In genomic region chr16:3745751-3746355, GRCh38 we compare ENCODE assay signal across 1 cellular context.
TF ChIP-seq lines count a peak whose summit lies in the region.

No MANE protein-coding gene starts in this region.

TF ChIP-seq in HepG2, 621 proteins besides CTCF, POLR2A, EP300 and RAD21:
- TF ChIP-seq E2F5 (CRISPR knock-in tag; conservative IDR thresholded peaks at IDR 0.05) (no peak), ZBTB20 (CRISPR knock-in tag; IDR thresholded peaks at IDR 0.05; ENCODE audit: borderline replicate concordance, low read depth) (no peak), ZNF207 (IDR thresholded peaks at IDR 0.05; ENCODE audit: borderline replicate concordance) (no peak), ZNF75D (CRISPR knock-in tag; IDR thresholded peaks at IDR 0.05; ENCODE audit: borderline replicate concordance) (no peak), NONO (IDR thresholded peaks at IDR 0.05) (no peak), NONO (CRISPR knock-in tag; conservative IDR thresholded peaks at IDR 0.05) (no peak), JUND (CRISPR knock-in tag; IDR thresholded peaks at IDR 0.05) (no peak), ZNF232 (CRISPR knock-in tag; IDR thresholded peaks at IDR 0.05; ENCODE audit: borderline replicate concordance) (no peak), FOXK1 (CRISPR knock-in tag; IDR thresholded peaks at IDR 0.05; ENCODE audit: borderline replicate concordance, low read depth) (no peak), ATAD3A (CRISPR knock-in tag; IDR thresholded peaks at IDR 0.05) (no peak), ZNF792 (CRISPR knock-in tag; IDR thresholded peaks at IDR 0.05) (no peak), RBFOX2 (IDR thresholded peaks at IDR 0.05; ENCODE audit: low read depth, low read length) (no peak), SOX5 (CRISPR knock-in tag; IDR thresholded peaks at IDR 0.05; ENCODE audit: borderline replicate concordance) (no peak)
- TF ChIP-seq, protein P1, sequence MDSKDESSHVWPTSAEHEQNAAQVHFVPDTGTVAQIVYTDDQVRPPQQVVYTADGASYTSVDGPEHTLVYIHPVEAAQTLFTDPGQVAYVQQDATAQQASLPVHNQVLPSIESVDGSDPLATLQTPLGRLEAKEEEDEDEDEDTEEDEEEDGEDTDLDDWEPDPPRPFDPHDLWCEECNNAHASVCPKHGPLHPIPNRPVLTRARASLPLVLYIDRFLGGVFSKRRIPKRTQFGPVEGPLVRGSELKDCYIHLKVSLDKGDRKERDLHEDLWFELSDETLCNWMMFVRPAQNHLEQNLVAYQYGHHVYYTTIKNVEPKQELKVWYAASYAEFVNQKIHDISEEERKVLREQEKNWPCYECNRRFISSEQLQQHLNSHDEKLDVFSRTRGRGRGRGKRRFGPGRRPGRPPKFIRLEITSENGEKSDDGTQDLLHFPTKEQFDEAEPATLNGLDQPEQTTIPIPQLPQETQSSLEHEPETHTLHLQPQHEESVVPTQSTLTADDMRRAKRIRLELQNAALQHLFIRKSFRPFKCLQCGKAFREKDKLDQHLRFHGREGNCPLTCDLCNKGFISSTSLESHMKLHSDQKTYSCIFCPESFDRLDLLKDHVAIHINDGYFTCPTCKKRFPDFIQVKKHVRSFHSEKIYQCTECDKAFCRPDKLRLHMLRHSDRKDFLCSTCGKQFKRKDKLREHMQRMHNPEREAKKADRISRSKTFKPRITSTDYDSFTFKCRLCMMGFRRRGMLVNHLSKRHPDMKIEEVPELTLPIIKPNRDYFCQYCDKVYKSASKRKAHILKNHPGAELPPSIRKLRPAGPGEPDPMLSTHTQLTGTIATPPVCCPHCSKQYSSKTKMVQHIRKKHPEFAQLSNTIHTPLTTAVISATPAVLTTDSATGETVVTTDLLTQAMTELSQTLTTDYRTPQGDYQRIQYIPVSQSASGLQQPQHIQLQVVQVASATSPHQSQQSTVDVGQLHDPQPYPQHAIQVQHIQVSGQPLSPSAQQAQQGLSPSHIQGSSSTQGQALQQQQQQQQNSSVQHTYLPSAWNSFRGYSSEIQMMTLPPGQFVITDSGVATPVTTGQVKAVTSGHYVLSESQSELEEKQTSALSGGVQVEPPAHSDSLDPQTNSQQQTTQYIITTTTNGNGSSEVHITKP (CRISPR knock-in tag; IDR thresholded peaks at IDR 0.05; ENCODE audit: low read depth), result no peak
- TF ChIP-seq, protein P2, sequence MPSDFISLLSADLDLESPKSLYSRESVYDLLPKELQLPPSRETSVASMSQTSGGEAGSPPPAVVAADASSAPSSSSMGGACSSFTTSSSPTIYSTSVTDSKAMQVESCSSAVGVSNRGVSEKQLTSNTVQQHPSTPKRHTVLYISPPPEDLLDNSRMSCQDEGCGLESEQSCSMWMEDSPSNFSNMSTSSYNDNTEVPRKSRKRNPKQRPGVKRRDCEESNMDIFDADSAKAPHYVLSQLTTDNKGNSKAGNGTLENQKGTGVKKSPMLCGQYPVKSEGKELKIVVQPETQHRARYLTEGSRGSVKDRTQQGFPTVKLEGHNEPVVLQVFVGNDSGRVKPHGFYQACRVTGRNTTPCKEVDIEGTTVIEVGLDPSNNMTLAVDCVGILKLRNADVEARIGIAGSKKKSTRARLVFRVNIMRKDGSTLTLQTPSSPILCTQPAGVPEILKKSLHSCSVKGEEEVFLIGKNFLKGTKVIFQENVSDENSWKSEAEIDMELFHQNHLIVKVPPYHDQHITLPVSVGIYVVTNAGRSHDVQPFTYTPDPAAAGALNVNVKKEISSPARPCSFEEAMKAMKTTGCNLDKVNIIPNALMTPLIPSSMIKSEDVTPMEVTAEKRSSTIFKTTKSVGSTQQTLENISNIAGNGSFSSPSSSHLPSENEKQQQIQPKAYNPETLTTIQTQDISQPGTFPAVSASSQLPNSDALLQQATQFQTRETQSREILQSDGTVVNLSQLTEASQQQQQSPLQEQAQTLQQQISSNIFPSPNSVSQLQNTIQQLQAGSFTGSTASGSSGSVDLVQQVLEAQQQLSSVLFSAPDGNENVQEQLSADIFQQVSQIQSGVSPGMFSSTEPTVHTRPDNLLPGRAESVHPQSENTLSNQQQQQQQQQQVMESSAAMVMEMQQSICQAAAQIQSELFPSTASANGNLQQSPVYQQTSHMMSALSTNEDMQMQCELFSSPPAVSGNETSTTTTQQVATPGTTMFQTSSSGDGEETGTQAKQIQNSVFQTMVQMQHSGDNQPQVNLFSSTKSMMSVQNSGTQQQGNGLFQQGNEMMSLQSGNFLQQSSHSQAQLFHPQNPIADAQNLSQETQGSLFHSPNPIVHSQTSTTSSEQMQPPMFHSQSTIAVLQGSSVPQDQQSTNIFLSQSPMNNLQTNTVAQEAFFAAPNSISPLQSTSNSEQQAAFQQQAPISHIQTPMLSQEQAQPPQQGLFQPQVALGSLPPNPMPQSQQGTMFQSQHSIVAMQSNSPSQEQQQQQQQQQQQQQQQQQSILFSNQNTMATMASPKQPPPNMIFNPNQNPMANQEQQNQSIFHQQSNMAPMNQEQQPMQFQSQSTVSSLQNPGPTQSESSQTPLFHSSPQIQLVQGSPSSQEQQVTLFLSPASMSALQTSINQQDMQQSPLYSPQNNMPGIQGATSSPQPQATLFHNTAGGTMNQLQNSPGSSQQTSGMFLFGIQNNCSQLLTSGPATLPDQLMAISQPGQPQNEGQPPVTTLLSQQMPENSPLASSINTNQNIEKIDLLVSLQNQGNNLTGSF (CRISPR knock-in tag; IDR thresholded peaks at IDR 0.05), result no peak
- TF ChIP-seq, protein P3, sequence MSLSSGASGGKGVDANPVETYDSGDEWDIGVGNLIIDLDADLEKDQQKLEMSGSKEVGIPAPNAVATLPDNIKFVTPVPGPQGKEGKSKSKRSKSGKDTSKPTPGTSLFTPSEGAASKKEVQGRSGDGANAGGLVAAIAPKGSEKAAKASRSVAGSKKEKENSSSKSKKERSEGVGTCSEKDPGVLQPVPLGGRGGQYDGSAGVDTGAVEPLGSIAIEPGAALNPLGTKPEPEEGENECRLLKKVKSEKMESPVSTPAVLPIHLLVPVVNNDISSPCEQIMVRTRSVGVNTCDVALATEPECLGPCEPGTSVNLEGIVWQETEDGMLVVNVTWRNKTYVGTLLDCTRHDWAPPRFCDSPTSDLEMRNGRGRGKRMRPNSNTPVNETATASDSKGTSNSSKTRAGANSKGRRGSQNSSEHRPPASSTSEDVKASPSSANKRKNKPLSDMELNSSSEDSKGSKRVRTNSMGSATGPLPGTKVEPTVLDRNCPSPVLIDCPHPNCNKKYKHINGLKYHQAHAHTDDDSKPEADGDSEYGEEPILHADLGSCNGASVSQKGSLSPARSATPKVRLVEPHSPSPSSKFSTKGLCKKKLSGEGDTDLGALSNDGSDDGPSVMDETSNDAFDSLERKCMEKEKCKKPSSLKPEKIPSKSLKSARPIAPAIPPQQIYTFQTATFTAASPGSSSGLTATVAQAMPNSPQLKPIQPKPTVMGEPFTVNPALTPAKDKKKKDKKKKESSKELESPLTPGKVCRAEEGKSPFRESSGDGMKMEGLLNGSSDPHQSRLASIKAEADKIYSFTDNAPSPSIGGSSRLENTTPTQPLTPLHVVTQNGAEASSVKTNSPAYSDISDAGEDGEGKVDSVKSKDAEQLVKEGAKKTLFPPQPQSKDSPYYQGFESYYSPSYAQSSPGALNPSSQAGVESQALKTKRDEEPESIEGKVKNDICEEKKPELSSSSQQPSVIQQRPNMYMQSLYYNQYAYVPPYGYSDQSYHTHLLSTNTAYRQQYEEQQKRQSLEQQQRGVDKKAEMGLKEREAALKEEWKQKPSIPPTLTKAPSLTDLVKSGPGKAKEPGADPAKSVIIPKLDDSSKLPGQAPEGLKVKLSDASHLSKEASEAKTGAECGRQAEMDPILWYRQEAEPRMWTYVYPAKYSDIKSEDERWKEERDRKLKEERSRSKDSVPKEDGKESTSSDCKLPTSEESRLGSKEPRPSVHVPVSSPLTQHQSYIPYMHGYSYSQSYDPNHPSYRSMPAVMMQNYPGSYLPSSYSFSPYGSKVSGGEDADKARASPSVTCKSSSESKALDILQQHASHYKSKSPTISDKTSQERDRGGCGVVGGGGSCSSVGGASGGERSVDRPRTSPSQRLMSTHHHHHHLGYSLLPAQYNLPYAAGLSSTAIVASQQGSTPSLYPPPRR (CRISPR knock-in tag; IDR thresholded peaks at IDR 0.05; ENCODE audit: borderline replicate concordance), result no peak
